In the genomic region with DNA sequence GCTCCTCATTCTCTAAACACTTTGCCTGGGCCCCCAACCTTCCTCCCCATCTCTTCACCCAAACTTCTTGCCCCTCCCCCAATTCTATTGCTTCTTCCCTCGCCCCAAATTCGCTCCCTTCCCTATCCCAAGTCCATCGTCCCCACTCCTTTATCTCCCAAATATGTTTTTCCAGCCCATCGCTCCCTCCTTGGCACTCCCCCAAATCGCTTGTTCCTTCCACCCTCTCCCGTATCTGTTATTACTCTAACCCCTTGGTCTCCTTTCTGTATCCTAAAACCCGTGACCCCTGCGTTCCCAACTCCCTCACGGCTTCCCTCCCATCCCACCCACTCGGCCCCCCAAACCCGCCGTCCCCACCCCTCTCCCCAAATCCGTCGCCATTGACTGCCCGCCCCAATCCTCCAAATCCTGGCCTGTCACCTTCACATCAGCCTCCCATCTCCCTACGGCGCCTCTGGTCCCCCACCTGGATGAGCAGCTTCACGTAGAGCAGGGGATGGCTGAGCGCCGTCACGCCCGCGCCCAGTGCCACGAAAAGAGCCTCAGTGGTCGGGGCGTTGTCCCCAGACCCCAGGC, we compare ENCODE assay signal across 8 cellular contexts. TPM values are rescaled to one million over a fixed set of nuclear protein-coding genes. Genes with fewer than 3 reads are reported as not detected.
DNase-seq lines count a peak whose midpoint lies in the region; ATAC-seq and TF ChIP-seq lines count a peak whose summit lies in the region.

No MANE protein-coding gene starts in this region.

- H3K4me1 Mint-ChIP-seq in natural killer cell: peaks cover 20 to 28% of the 10 kb centered on the region in 2 donors

- H3K4me3 ChIP-seq in cardiac muscle cell (peak overlapping the region; percentile 87), kidney epithelial cell (ENCODE audit: low read depth, low read length) (peak overlapping the region; percentile 100), urinary bladder (ENCODE audit: low read depth, low read length) (peak overlapping the region; percentile 85)

- H3K27me3 Mint-ChIP-seq in natural killer cell (ENCODE audit: low read depth in 2 of 2): peaks cover 3 to 12% of the 10 kb centered on the region in 2 donors

- no peaks in the 10 kb centered on the region for H3K27me3 ChIP-seq in cardiac muscle cell
- no peaks in the 10 kb centered on the region for H3K27me3 ChIP-seq in kidney epithelial cell (ENCODE audit: control insufficient read depth, insufficient read depth, low read length)

- TF ChIP-seq CTCF in cardiac muscle cell (IDR thresholded peaks at IDR 0.05; ENCODE audit: low read depth, low read length) (no peak), kidney epithelial cell (IDR thresholded peaks at IDR 0.05; ENCODE audit: insufficient read depth, low read length, poor library complexity, severe bottlenecking) (no peak), natural killer cell (IDR thresholded peaks at IDR 0.05) (no peak)

- H3K36me3 Mint-ChIP-seq in natural killer cell: no peaks in the 10 kb centered on the region

- ATAC-seq in left ventricle myocardium superior (no peak), natural killer cell (no peak)

- H3K36me3 ChIP-seq in cardiac muscle cell (no peaks in the 10 kb centered on the region), kidney epithelial cell (ENCODE audit: control insufficient read depth, insufficient read depth, low read length) (no peaks in the 10 kb centered on the region), urinary bladder (ENCODE audit: insufficient read depth) (no peaks in the 10 kb centered on the region)

- intact Hi-C loops in left ventricle myocardium superior (cut with micrococcal nuclease): no loop called here
- intact Hi-C loops in natural killer cell (cut with micrococcal nuclease): no loop called here

- H3K27ac ChIP-seq in cardiac muscle cell: peak overlapping the region; percentile 98
- H3K27ac ChIP-seq in urinary bladder (ENCODE audit: low read depth): peak overlapping the region; percentile 71

- no peaks in the 10 kb centered on the region for H3K9me3 ChIP-seq in cardiac muscle cell (ENCODE audit: low read depth)

- H3K27ac Mint-ChIP-seq in natural killer cell: no peak overlapping the region

- DNase-seq in cardiac muscle cell (ENCODE audit: low read depth in 1 of 2, low spot score in 1 of 2): no peak
- DNase-seq in left ventricle myocardium superior: no peak
- peak; percentile 13 for DNase-seq in T-helper 9 cell
- no peak for DNase-seq in kidney epithelial cell (ENCODE audit: low read depth)
- DNase-seq in natural killer cell: no peak
- no peak for DNase-seq in OCI-M2 (lab: John Stamatoyannopoulos, UW; ENCODE audit: unreplicated experiment)
- DNase-seq in retina: no peak

- H3K4me1 ChIP-seq in cardiac muscle cell (ENCODE audit: low read depth): peaks cover 29% of the 10 kb centered on the region
- no peaks in the 10 kb centered on the region for H3K4me1 ChIP-seq in urinary bladder (ENCODE audit: insufficient read depth)

- WGBS in urinary bladder: under 1% methylated on average over 26 of the region's 26 CpGs

- H3K9me3 Mint-ChIP-seq in natural killer cell: no peaks in the 10 kb centered on the region

- H3K4me3 Mint-ChIP-seq in natural killer cell: no peak overlapping the region

RNA-seq across cellular contexts. Expression of a gene that starts 0.5 kb away (rescaled TPM):
- 290 and 388 TPM in 2 replicates for total RNA-seq in cardiac muscle cell
- 447 and 533 TPM in 2 replicates for polyA plus RNA-seq in cardiac muscle cell
- total RNA-seq in left ventricle myocardium superior: 216 TPM
- total RNA-seq in kidney epithelial cell: 172 and 173 TPM in 2 replicates
- 106 TPM for total RNA-seq in urinary bladder
- polyA plus RNA-seq in urinary bladder: 184 TPM
- total RNA-seq in natural killer cell: 100 to 1,000 TPM; 158 to 180 (median 162) TPM

RNA-seq across cellular contexts. Expression of a gene that starts 20.0 kb away (rescaled TPM):
- total RNA-seq in cardiac muscle cell (not detected in 2 replicates), left ventricle myocardium superior (8.0 TPM), kidney epithelial cell (0.04 and 0.68 TPM in 2 replicates), urinary bladder (12.8 TPM), natural killer cell (10 to 100 TPM in 2 of 3 donors, 1 to 10 TPM in 1; 6.3 to 22.3 (median 14.1) TPM)
- polyA plus RNA-seq in cardiac muscle cell (0.24 and 0.29 TPM in 2 replicates), urinary bladder (10.5 TPM)

RNA-seq across cellular contexts. Expression of a gene that starts 30.9 kb away (rescaled TPM):
- total RNA-seq in cardiac muscle cell: 0.07 TPM in 1 of 2 replicates, not detected in the other
- 0.07 and 0.37 TPM in 2 replicates for polyA plus RNA-seq in cardiac muscle cell
- 4.1 TPM for total RNA-seq in left ventricle myocardium superior
- not detected in 2 replicates for total RNA-seq in kidney epithelial cell
- total RNA-seq in urinary bladder: 67.1 TPM
- 107 TPM for polyA plus RNA-seq in urinary bladder
- 1 to 10 TPM in 2 of 3 donors, under 1 TPM in 1; 0.33 to 1.8 (median 1.1) TPM for total RNA-seq in natural killer cell

Comparison
In these comparisons a context has a peak if more than half of its experiments do, and no peak if none do; other contexts are left out.
1. RNA of a gene that starts 30.9 kb away (total RNA-seq): 67.1 TPM in urinary bladder (single experiment); 4.1 TPM in left ventricle myocardium superior (single experiment), 0.33 to 1.8 TPM in natural killer cell, 0.07 TPM in cardiac muscle cell and not detected in kidney epithelial cell; every median in the first group is over 10 times any median in the second.
2. Peak in every context shown above with its lines, with median percentiles within 50 percentile points of each other: H3K4me3 ChIP-seq.